In the genomic region with DNA sequence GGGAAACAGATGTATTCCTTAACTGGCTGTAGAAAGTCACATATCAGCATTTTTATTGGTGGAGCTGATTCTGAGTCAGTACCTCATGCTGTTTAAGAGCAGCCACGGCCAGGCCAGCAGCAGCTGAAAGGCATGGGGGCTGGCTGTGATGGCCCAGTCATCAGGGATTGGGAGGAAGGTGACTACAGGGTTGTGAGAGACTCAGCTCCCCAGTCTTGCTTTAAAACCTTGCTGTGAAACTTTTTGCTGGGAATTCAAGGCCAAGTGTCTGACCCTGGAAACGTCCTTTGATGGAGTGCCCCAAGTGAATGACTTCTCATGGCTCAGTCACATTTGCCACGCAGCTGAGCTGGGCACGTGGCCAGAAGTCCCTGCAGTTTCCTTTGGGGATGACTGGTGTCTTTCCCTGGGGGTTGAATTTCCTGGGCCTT, we compare ENCODE assay signal across 10 cellular contexts. TPM values are rescaled to one million over a fixed set of nuclear protein-coding genes. Genes with fewer than 3 reads are reported as not detected.
A peak's percentile ranks its signal among the peaks of the same experiment; 100 is the strongest.
DNase-seq lines count a peak whose midpoint lies in the region; ATAC-seq and TF ChIP-seq lines count a peak whose summit lies in the region.
"Had no signal": no experiment of that assay in that cellular context is flagged by ENCODE, and none has a peak within 500 bp of the region (broad histone marks: within the 10 kb centered on the region; RNA-seq: fewer than 3 reads in every experiment).

No MANE protein-coding gene starts in this region.

- TF ChIP-seq POLR2A in Peyer's patch (IDR thresholded peaks at IDR 0.05): no peak

- TF ChIP-seq CTCF in BE2C (IDR thresholded peaks at IDR 0.05; ENCODE audit: low read depth, low read length): no peak
- no peak for TF ChIP-seq CTCF in brain microvascular endothelial cell (IDR thresholded peaks at IDR 0.05; ENCODE audit: low read depth, low read length, missing control alignments)
- no peak for TF ChIP-seq CTCF in lung (IDR thresholded peaks at IDR 0.05; ENCODE audit: control extremely low read depth, extremely low read depth)
- TF ChIP-seq CTCF in Peyer's patch (IDR thresholded peaks at IDR 0.05): no peak

- no peaks in the 10 kb centered on the region for H3K27me3 ChIP-seq in BE2C
- no peaks in the 10 kb centered on the region for H3K27me3 ChIP-seq in brain microvascular endothelial cell (replicated peaks)
- H3K27me3 ChIP-seq in lung (ENCODE audit: control insufficient read depth, insufficient read depth): no peaks in the 10 kb centered on the region
- H3K27me3 ChIP-seq in Peyer's patch: no peaks in the 10 kb centered on the region

- ATAC-seq in lung (ENCODE audit: insufficient read depth, low FRiP score) (no peak), GM21529 (IDR thresholded peaks at IDR 0.05; ENCODE audit: unreplicated experiment) (no peak)
- ATAC-seq: naive thymus-derived CD8-positive, alpha-beta T cell had no signal

- peaks cover 37% of the 10 kb centered on the region for H3K4me1 ChIP-seq in BE2C
- peaks cover 0 to 19% of the 10 kb centered on the region in 2 donors for H3K4me1 ChIP-seq in lung (ENCODE audit: control insufficient read depth in 2 of 2, insufficient read depth in 2 of 2, low read length in 2 of 2)
- H3K4me1 ChIP-seq in Peyer's patch: peaks cover 0 to 11% (median 2%) of the 10 kb centered on the region in 4 donors

- H3K36me3 ChIP-seq in BE2C (peaks cover 13% of the 10 kb centered on the region), brain microvascular endothelial cell (replicated peaks) (no peaks in the 10 kb centered on the region), lung (ENCODE audit: control insufficient read depth in 2 of 2, insufficient read depth in 2 of 2, low read length in 2 of 2) (peaks cover 0 to 2% of the 10 kb centered on the region in 2 donors), Peyer's patch (no peaks in the 10 kb centered on the region)

- peak overlapping the region; percentile 85 for H3K27ac ChIP-seq in brain microvascular endothelial cell
- H3K27ac ChIP-seq in lung (ENCODE audit: low read depth in 1 of 2, low read length in 1 of 2): peak overlapping the region in 1 of 2 donors; percentile 66
- peak overlapping the region in 1 of 4 donors; percentile 7 for H3K27ac ChIP-seq in Peyer's patch

- H3K4me3 ChIP-seq in BE2C (ENCODE audit: low read depth, low read length): no peak overlapping the region
- no peak overlapping the region for H3K4me3 ChIP-seq in brain microvascular endothelial cell (ENCODE audit: low read depth, low read length)
- no peak overlapping the region for H3K4me3 ChIP-seq in lung
- no peak overlapping the region for H3K4me3 ChIP-seq in Peyer's patch
- H3K4me3 ChIP-seq: dorsolateral prefrontal cortex had no signal

- WGBS in lung, 2 donors: 30 to 61% methylated on average over 4 of the region's 4 CpGs

- peak; percentile 66 for DNase-seq in BE2C
- DNase-seq in HT1080 (ENCODE audit: low read depth): peak; percentile 86
- peak; percentile 90 for DNase-seq in brain microvascular endothelial cell
- DNase-seq in lung (ENCODE audit: low spot score): peak; percentile 46
- DNase-seq in Peyer's patch: no peak
- no peak for DNase-seq in activated CD4-positive, CD25-positive, alpha-beta regulatory T cell treated with anti-CD3 and anti-CD28 coated beads, Interleukin-2, amount 50 U/mL, for 72 hours
- DNase-seq in NCI-H1436 (lab: John Stamatoyannopoulos, UW): no peak
- DNase-seq: naive thymus-derived CD8-positive, alpha-beta T cell had no signal

- in situ Hi-C loops in brain microvascular endothelial cell (cut with HindIII; ENCODE audit: low pct_ligation_motif_present, low sequenced_read_pairs): no loop called here

- H3K9me3 ChIP-seq in BE2C (no peaks in the 10 kb centered on the region), lung (ENCODE audit: control insufficient read depth in 2 of 2, insufficient read depth in 1 of 2, low read length in 1 of 2) (no peaks in the 10 kb centered on the region), Peyer's patch (no peaks in the 10 kb centered on the region)

RNA-seq across cellular contexts. Expression of a gene that starts 39.1 kb away (rescaled TPM):
- not detected for polyA plus RNA-seq in BE2C (2012; ENCODE audit: insufficient read depth, insufficient read length, low read depth)
- total RNA-seq in HT1080 (2014; rRNA removed; shearing (Covaris generic)): not detected in 2 replicates
- polyA plus RNA-seq in HT1080 (2015; cell fraction: cytosol; rRNA removed): not detected in 2 replicates
- not detected in 2 replicates for polyA plus RNA-seq in HT1080 (2015; cell fraction: nucleus; rRNA removed)
- not detected for total RNA-seq in lung
- not detected for polyA plus RNA-seq in lung
- not detected for total RNA-seq in Peyer's patch
- total RNA-seq: dorsolateral prefrontal cortex; naive thymus-derived CD8-positive, alpha-beta T cell had no signal
- polyA plus RNA-seq: naive thymus-derived CD8-positive, alpha-beta T cell had no signal

Comparison
In these comparisons a context has a peak if more than half of its experiments do, and no peak if none do; other contexts are left out.
1. DNase-seq: peak in BE2C (single experiment), HT1080 (single experiment), brain microvascular endothelial cell (single experiment) and lung (single experiment); none in Peyer's patch (0 of 3), activated CD4-positive, CD25-positive, alpha-beta regulatory T cell treated with anti-CD3 and anti-CD28 coated beads, Interleukin-2, amount 50 U/mL, for 72 hours (single experiment) and NCI-H1436 (single experiment).